Comparison of ENCODE assay signal across 18 cellular contexts in the genomic region with DNA sequence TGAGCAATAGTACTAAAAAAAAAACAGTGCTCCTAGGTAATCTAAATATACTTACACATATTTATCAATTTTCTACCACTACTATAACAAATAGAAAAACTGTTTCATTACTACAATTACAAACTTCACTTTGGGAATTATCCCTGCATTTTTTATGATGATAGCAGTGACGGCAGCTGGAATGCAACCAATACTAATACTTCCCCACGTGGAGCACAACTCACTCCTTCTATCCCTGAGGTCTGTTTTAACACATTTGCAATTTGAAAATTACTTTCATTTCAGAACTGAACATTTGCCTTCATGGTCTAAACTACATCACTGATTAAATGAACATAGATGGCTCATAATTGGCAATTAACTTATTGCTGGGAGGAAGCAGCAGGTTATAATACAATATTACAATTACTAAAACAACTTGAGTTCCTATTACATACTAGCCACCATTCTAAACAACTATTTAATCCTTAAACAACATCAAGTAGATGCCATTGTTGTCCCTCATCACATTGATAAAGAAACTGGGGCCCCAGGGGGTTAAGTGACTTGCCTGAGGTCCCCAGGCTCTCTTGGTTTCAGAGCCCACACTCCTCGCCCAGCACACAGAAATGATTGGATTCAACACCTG.
"Had no signal": no experiment of that assay in that cellular context is flagged by ENCODE, and none has a peak within 500 bp of the region (broad histone marks: within the 10 kb centered on the region; RNA-seq: fewer than 3 reads in every experiment).

No MANE protein-coding gene starts in this region.

- H3K9me3 Mint-ChIP-seq: activated naive CD4-positive, alpha-beta T cell treated with anti-CD3 and anti-CD28 coated beads, Interleukin-2, amount 10 ng/mL, durations not matched to agents 7 days and 5 days; activated naive CD8-positive, alpha-beta T cell treated with anti-CD3 and anti-CD28 coated beads, Interleukin-2, amount 50 U/mL, for 24 hours; activated T-cell treated with anti-CD3 and anti-CD28 coated beads, Interleukin-2, amount 50 U/mL, for 4 hours; naive B cell; T-helper 1 cell treated with Interleukin-12 subunit alpha and Interleukin-12 subunit beta and Interleukin-4 antibody, amounts not matched to agents 30 μg/mL and 1 μg/mL, for 36 hours had no signal

- H3K36me3 ChIP-seq: heart left ventricle, pancreas, right lobe of liver, thyroid gland had no signal

- H3K9me3 ChIP-seq: heart left ventricle, mucosa of descending colon, pancreas, right lobe of liver, thyroid gland had no signal

- H3K4me3 ChIP-seq: heart left ventricle, mucosa of descending colon, pancreas, right lobe of liver, thyroid gland had no signal

- H3K27me3 ChIP-seq: thyroid gland had no signal

- H3K4me3 Mint-ChIP-seq: activated naive CD4-positive, alpha-beta T cell treated with anti-CD3 and anti-CD28 coated beads, Interleukin-2, amount 10 ng/mL, durations not matched to agents 7 days and 5 days; activated naive CD8-positive, alpha-beta T cell treated with anti-CD3 and anti-CD28 coated beads, Interleukin-2, amount 50 U/mL, for 24 hours; activated T-cell treated with anti-CD3 and anti-CD28 coated beads, Interleukin-2, amount 50 U/mL, for 4 hours; naive B cell; T-helper 1 cell treated with Interleukin-12 subunit alpha and Interleukin-12 subunit beta and Interleukin-4 antibody, amounts not matched to agents 30 μg/mL and 1 μg/mL, for 36 hours had no signal

- H3K27ac ChIP-seq: pancreas, right lobe of liver had no signal

- H3K36me3 Mint-ChIP-seq: activated naive CD4-positive, alpha-beta T cell treated with anti-CD3 and anti-CD28 coated beads, Interleukin-2, amount 10 ng/mL, durations not matched to agents 7 days and 5 days; naive B cell had no signal

- H3K27ac Mint-ChIP-seq: activated naive CD4-positive, alpha-beta T cell treated with anti-CD3 and anti-CD28 coated beads, Interleukin-2, amount 10 ng/mL, durations not matched to agents 7 days and 5 days; activated naive CD8-positive, alpha-beta T cell treated with anti-CD3 and anti-CD28 coated beads, Interleukin-2, amount 50 U/mL, for 24 hours; naive B cell; T-helper 1 cell treated with Interleukin-12 subunit alpha and Interleukin-12 subunit beta and Interleukin-4 antibody, amounts not matched to agents 30 μg/mL and 1 μg/mL, for 36 hours had no signal

- H3K4me1 ChIP-seq: right lobe of liver had no signal

- DNase-seq: activated CD4-positive, alpha-beta T cell treated with anti-CD3 and anti-CD28 coated beads, Interleukin-2, amount 50 U/mL, for 1 hour; activated CD4-positive, CD25-positive, alpha-beta regulatory T cell treated with anti-CD3 and anti-CD28 coated beads, Interleukin-2, amount 50 U/mL, for 72 hours; activated CD8-positive, alpha-beta memory T cell treated with anti-CD3 and anti-CD28 coated beads, Interleukin-2, amount 50 U/mL, for 4 hours; activated naive CD4-positive, alpha-beta T cell treated with anti-CD3 and anti-CD28 coated beads, Interleukin-2, amount 10 ng/mL, durations not matched to agents 7 days and 5 days; activated naive CD8-positive, alpha-beta T cell treated with anti-CD3 and anti-CD28 coated beads, Interleukin-2, amount 50 U/mL, for 24 hours; activated T-cell treated with anti-CD3 and anti-CD28 coated beads, Interleukin-2, amount 50 U/mL, for 4 hours; anterior cingulate cortex; cortex of kidney; heart left ventricle; kidney; mucosa of descending colon; naive B cell; pancreas; right lobe of liver; stimulated activated CD4-positive, alpha-beta T cell treated with anti-CD3 and anti-CD28 coated beads, Interleukin-4, amount 100 ng/mL, for 4 hours; stimulated activated naive CD4-positive, alpha-beta T cell; thyroid gland had no signal

- H3K4me1 Mint-ChIP-seq: activated naive CD8-positive, alpha-beta T cell treated with anti-CD3 and anti-CD28 coated beads, Interleukin-2, amount 50 U/mL, for 24 hours had no signal
